Comparison of ENCODE assay signal across 8 cellular contexts in genomic region chr16:20866161-20866772, GRCh38. TPM values are rescaled to one million over a fixed set of nuclear protein-coding genes. Genes with fewer than 3 reads are reported as not detected.
DNase-seq lines count a peak whose midpoint lies in the region; ATAC-seq and TF ChIP-seq lines count a peak whose summit lies in the region.

No MANE protein-coding gene starts in this region.

- ATAC-seq in Right ventricle myocardium inferior, result no peak
- ATAC-seq in PC-3, result peak; percentile 97
- no peak for ATAC-seq in GM21515 (IDR thresholded peaks at IDR 0.05; ENCODE audit: unreplicated experiment)
- ATAC-seq in HG03342 (IDR thresholded peaks at IDR 0.05; ENCODE audit: unreplicated experiment), result no peak

- intact Hi-C loops in Right ventricle myocardium inferior (cut with DNase I), result loop anchor here (5.0 kb wide), 1 partner anchor 36 kb away; the partner anchor contains the start of genes DCUN1D3 and LYRM1
- intact Hi-C loops in cardiac septum (cut with DNase I), result loop anchor here (5.0 kb wide), 1 partner anchor 36 kb away; the partner anchor contains the start of genes DCUN1D3 and LYRM1
- intact Hi-C loops in PC-3 (cut with micrococcal nuclease), result no loop called here

- H3K36me3 ChIP-seq in PC-3 (ENCODE audit: low read depth, low read length), result peaks cover 3% of the 10 kb centered on the region; the same call in 1 of the 2 replicates

- H3K9ac ChIP-seq in PC-3 (ENCODE audit: low read length), result peak overlapping the region; percentile 59

- peaks cover 17% of the 10 kb centered on the region for H3K4me1 ChIP-seq in PC-3 (ENCODE audit: insufficient read depth, low read length)

- no peak for TF ChIP-seq CTCF in PC-3 (conservative IDR thresholded peaks at IDR 0.05; ENCODE audit: low read depth, low read length)

- no peak overlapping the region for H3K4me3 ChIP-seq in PC-3 (ENCODE audit: low read length)

- no TSS peak for BruUV-seq in PC-3 (replicated peaks; lab: Mats Ljungman, UMichigan)

- H3K79me2 ChIP-seq in PC-3 (ENCODE audit: low read length), result peaks cover 86% of the 10 kb centered on the region

- peak; percentile 69 for DNase-seq in Right ventricle myocardium inferior (ENCODE audit: missing footprints)
- no peak for DNase-seq in cardiac septum (ENCODE audit: low spot score)
- peak; percentile 70 for DNase-seq in PC-3
- DNase-seq in ecto neural progenitor cell (ENCODE audit: low spot score), result peak; percentile 68
- DNase-seq in myocyte (ENCODE audit: low read depth), result peak; percentile 90
- no peak for DNase-seq in NCI-H1436 treated with DMSO at 0.1 percent for 48 hours (lab: John Stamatoyannopoulos, UW)

- H3K27ac ChIP-seq in PC-3 (ENCODE audit: low read length), result peak overlapping the region; percentile 85

- no peaks in the 10 kb centered on the region for H3K27me3 ChIP-seq in PC-3 (ENCODE audit: low read length)

- H3K9me2 ChIP-seq in PC-3 (replicated peaks; ENCODE audit: low read length), result no peaks in the 10 kb centered on the region

- H3K9me3 ChIP-seq in PC-3 (ENCODE audit: low read length), result no peaks in the 10 kb centered on the region

- H3F3A ChIP-seq in PC-3 (ENCODE audit: low read length, unreplicated experiment), result no peaks in the 10 kb centered on the region

- no peaks in the 10 kb centered on the region for H4K20me1 ChIP-seq in PC-3 (ENCODE audit: low read length)

- POLR2A ChIA-PET in PC-3 (lab: Charles Lee; ENCODE audit: unreplicated experiment), result interaction anchor here (0.6 to 1.5 kb wide), 2 partner anchors 34 to 92 kb away, joined by 4 to 8 read pairs; partner anchors contain the start of genes DCUN1D3 and LYRM1

- CTCF ChIA-PET in PC-3 (lab: Charles Lee), result no interaction called here

- H2AFZ ChIP-seq in PC-3 (ENCODE audit: low read length), result no peak overlapping the region

- peak overlapping the region; percentile 56 for H3K4me2 ChIP-seq in PC-3 (ENCODE audit: low read length)

RNA-seq across cellular contexts. Expression of gene DCUN1D3, which starts 33.9 kb away (rescaled TPM):
- total RNA-seq in Right ventricle myocardium inferior (15.8 TPM), cardiac septum (10.0 TPM), PC-3 (2014; rRNA removed) (8.5 and 10.5 TPM in 2 replicates), myocyte (18.8 TPM in 2 replicates)
- 21.7 TPM for polyA plus RNA-seq in myocyte (2012)

RNA-seq across cellular contexts. Expression of gene LYRM1, which starts 34.3 kb away (rescaled TPM):
- total RNA-seq in Right ventricle myocardium inferior, result 58.1 TPM
- 37.7 TPM for total RNA-seq in cardiac septum
- 21.9 and 35.1 TPM in 2 replicates for total RNA-seq in PC-3 (2014; rRNA removed)
- 54.9 and 77.8 TPM in 2 replicates for total RNA-seq in myocyte
- polyA plus RNA-seq in myocyte (2012), result 30.8 TPM

RNA-seq across cellular contexts. Expression of gene REXO5, which starts 59.9 kb away (rescaled TPM):
- total RNA-seq in Right ventricle myocardium inferior (5.8 TPM), cardiac septum (3.0 TPM), PC-3 (2014; rRNA removed) (3.4 and 4.0 TPM in 2 replicates), myocyte (5.7 and 7.2 TPM in 2 replicates)
- polyA plus RNA-seq in myocyte (2012), result 3.2 TPM

RNA-seq across cellular contexts. Expression of gene ERI2, which starts 60.0 kb away (rescaled TPM):
- total RNA-seq in Right ventricle myocardium inferior (9.1 TPM), cardiac septum (9.8 TPM), PC-3 (2014; rRNA removed) (13.2 and 15.4 TPM in 2 replicates), myocyte (20.1 and 27.1 TPM in 2 replicates)
- 9.0 TPM for polyA plus RNA-seq in myocyte (2012)

Comparison
In these comparisons a context has a peak if more than half of its experiments do, and no peak if none do; other contexts are left out.
1. DNase-seq: peak in Right ventricle myocardium inferior (single experiment), PC-3 (single experiment), ecto neural progenitor cell (single experiment) and myocyte (single experiment); none in cardiac septum (single experiment) and NCI-H1436 treated with DMSO at 0.1 percent for 48 hours (single experiment).